ENCODE assay signal across 1 cellular context in the genomic region with DNA sequence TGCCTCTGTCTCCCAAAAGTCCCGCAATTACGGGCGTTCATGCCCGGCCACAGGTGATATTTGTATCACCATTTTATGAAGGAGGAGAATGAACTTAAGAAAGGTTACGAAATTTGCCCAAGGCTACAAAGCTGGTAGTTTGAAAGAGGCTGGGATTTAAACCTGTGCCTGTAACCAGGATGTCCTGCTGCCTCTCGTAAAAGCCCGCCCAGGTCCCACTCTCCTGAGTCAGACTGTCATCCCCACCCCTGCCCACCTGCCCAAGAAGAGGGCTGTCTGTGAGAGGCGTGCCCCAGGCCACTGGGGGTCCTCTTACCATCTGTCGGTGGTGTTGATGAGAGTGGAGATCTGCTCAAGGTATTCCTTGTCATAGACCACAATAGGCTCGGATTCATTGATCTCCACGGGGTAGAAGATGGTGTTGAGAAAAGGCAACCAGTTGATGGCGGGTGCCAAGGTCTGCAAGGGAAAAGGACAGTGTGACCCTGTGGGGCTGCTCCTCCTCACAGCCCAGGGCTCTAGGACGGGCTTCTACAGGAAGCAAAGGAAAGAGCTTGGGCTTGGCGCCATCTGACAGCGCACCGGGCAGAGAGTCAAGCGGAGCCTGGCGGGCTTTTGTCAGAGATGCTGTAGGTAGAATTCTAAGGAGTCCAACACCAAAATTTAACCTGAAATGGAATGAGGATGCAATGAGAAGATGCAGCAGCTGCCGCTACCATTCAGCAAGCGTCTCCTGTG.
TF ChIP-seq lines count a peak whose summit lies in the region.

No MANE protein-coding gene starts in this region.

TF ChIP-seq in SK-N-SH, 30 proteins besides CTCF, POLR2A, EP300 and RAD21 (continued from another document):
- TF ChIP-seq, protein P1, sequence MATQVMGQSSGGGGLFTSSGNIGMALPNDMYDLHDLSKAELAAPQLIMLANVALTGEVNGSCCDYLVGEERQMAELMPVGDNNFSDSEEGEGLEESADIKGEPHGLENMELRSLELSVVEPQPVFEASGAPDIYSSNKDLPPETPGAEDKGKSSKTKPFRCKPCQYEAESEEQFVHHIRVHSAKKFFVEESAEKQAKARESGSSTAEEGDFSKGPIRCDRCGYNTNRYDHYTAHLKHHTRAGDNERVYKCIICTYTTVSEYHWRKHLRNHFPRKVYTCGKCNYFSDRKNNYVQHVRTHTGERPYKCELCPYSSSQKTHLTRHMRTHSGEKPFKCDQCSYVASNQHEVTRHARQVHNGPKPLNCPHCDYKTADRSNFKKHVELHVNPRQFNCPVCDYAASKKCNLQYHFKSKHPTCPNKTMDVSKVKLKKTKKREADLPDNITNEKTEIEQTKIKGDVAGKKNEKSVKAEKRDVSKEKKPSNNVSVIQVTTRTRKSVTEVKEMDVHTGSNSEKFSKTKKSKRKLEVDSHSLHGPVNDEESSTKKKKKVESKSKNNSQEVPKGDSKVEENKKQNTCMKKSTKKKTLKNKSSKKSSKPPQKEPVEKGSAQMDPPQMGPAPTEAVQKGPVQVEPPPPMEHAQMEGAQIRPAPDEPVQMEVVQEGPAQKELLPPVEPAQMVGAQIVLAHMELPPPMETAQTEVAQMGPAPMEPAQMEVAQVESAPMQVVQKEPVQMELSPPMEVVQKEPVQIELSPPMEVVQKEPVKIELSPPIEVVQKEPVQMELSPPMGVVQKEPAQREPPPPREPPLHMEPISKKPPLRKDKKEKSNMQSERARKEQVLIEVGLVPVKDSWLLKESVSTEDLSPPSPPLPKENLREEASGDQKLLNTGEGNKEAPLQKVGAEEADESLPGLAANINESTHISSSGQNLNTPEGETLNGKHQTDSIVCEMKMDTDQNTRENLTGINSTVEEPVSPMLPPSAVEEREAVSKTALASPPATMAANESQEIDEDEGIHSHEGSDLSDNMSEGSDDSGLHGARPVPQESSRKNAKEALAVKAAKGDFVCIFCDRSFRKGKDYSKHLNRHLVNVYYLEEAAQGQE (IDR thresholded peaks at IDR 0.05; ENCODE audit: low read depth, low read length): no peak
- TF ChIP-seq, protein P2, sequence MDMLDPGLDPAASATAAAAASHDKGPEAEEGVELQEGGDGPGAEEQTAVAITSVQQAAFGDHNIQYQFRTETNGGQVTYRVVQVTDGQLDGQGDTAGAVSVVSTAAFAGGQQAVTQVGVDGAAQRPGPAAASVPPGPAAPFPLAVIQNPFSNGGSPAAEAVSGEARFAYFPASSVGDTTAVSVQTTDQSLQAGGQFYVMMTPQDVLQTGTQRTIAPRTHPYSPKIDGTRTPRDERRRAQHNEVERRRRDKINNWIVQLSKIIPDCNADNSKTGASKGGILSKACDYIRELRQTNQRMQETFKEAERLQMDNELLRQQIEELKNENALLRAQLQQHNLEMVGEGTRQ (IDR thresholded peaks at IDR 0.05; ENCODE audit: borderline replicate concordance, low read depth, low read length): no peak
- TF ChIP-seq, protein P3, sequence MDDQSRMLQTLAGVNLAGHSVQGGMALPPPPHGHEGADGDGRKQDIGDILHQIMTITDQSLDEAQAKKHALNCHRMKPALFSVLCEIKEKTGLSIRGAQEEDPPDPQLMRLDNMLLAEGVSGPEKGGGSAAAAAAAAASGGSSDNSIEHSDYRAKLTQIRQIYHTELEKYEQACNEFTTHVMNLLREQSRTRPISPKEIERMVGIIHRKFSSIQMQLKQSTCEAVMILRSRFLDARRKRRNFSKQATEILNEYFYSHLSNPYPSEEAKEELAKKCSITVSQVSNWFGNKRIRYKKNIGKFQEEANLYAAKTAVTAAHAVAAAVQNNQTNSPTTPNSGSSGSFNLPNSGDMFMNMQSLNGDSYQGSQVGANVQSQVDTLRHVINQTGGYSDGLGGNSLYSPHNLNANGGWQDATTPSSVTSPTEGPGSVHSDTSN (IDR thresholded peaks at IDR 0.05): no peak
- TF ChIP-seq GABPA (IDR thresholded peaks at IDR 0.05; ENCODE audit: low read depth): no peak
- TF ChIP-seq POLR2AphosphoS5 (IDR thresholded peaks at IDR 0.05; ENCODE audit: low read depth, low read length): no peak
- TF ChIP-seq TEAD4 (IDR thresholded peaks at IDR 0.05; ENCODE audit: borderline replicate concordance, insufficient read depth): no peak
TF ChIP-seq in SK-N-SH: peak in this region for 0.
